ENCODE assay signal across 21 cellular contexts in genomic region chr11:9078113-9079041, GRCh38. TPM values are rescaled to one million over a fixed set of nuclear protein-coding genes. Genes with fewer than 3 reads are reported as not detected.
DNase-seq lines count a peak whose midpoint lies in the region; ATAC-seq, FAIRE-seq and TF ChIP-seq lines count a peak whose summit lies in the region.
"Had no signal": no experiment of that assay in that cellular context is flagged by ENCODE, and none has a peak within 500 bp of the region (broad histone marks: within the 10 kb centered on the region; RNA-seq: fewer than 3 reads in every experiment).

No MANE protein-coding gene starts in this region.

- H2AFZ ChIP-seq in Karpas-422 (ENCODE audit: low read length) (no peak overlapping the region), H1 (ENCODE audit: low read length) (no peak overlapping the region)

- no peaks in the 10 kb centered on the region for H3K79me2 ChIP-seq in Karpas-422 (ENCODE audit: low read length)
- no peaks in the 10 kb centered on the region for H3K79me2 ChIP-seq in H1 (ENCODE audit: control insufficient read depth in 1 of 2, insufficient read depth in 2 of 2, low read length in 2 of 2)

- no peak for TF ChIP-seq EP300 in H1 (IDR thresholded peaks at IDR 0.05; ENCODE audit: borderline replicate concordance in 1 of 2, low read depth in 2 of 2, low read length in 2 of 2)

- no peaks in the 10 kb centered on the region for H3K9me2 ChIP-seq in Karpas-422 (replicated peaks; ENCODE audit: insufficient read depth, low read length)

- H3K18ac ChIP-seq in H1 (ENCODE audit: extremely low read depth, low read length), result no peak overlapping the region

- TF ChIP-seq CTCF in BJ (IDR thresholded peaks at IDR 0.05; ENCODE audit: insufficient read depth, low read depth, low read length) (peak; percentile 13; the same call in 1 of the 2 replicates), H1 (IDR thresholded peaks at IDR 0.05; ENCODE audit: control extremely low read depth in 1 of 3, insufficient read depth in 1 of 3, low read depth in 1 of 3, low read length in 3 of 3) (peak; percentile 46 to 62 (median 54)), thyroid gland (IDR thresholded peaks at IDR 0.05) (no peak)

- no peak overlapping the region for H2BK15ac ChIP-seq in H1 (ENCODE audit: low read length)

- WGBS in H1 (ENCODE audit: extremely low coverage in 1 of 2, insufficient coverage in 1 of 2, insufficient read length in 1 of 2, insufficient replicate concordance in 2 of 2, low coverage in 1 of 2, low lambda C conversion rate in 2 of 2, missing lambda C conversion rate in 1 of 2), 2 experiments, result 80% methylated on average over 5 of the region's 5 CpGs; no CpG with 5 or more reads in 1 of the 2 experiments
- 87% methylated on average over 5 of the region's 5 CpGs for WGBS in thyroid gland, 2 donors

- no peak overlapping the region for H2BK120ac ChIP-seq in H1 (replicated peaks; ENCODE audit: low read depth, low read length)

- H3K4me1 ChIP-seq in Karpas-422 (ENCODE audit: low read length) (no peaks in the 10 kb centered on the region), H1 (replicated peaks in 1 of 4; ENCODE audit: control insufficient read depth in 3 of 4, insufficient read depth in 4 of 4, low read length in 3 of 4) (no peaks in the 10 kb centered on the region; a peak in 1 of 7 replicates), thyroid gland (no peaks in the 10 kb centered on the region)

- H2BK20ac ChIP-seq in H1 (ENCODE audit: low read length), result no peak overlapping the region

- H4K91ac ChIP-seq in H1 (replicated peaks; ENCODE audit: insufficient read length, low read length), result no peak overlapping the region

- intact Hi-C loops in left colon (cut with DNase I, micrococcal nuclease), result no loop called here
- intact Hi-C loops in thyroid gland (cut with DNase I), result no loop called here

- no peak overlapping the region for H4K8ac ChIP-seq in H1 (ENCODE audit: extremely low read depth, insufficient read depth, low read length)

- DNase-seq in BJ (ENCODE audit: low read depth) (no peak), Karpas-422 (peak; percentile 53), H1 (ENCODE audit: low read depth in 1 of 2, low spot score in 2 of 2) (peak in 1 of 2 experiments; percentile 46), left colon (no peak), thyroid gland (no peak)
- no peak for DNase-seq in activated T-cell treated with anti-CD3 and anti-CD28 coated beads, Interleukin-2, amount 50 U/mL, for 1 hour
- DNase-seq: activated naive CD4-positive, alpha-beta T cell; activated T-cell treated with anti-CD3 and anti-CD28 coated beads for 4 hours; effector CD8-positive, alpha-beta T cell; GF-D8; heart left ventricle; islet precursor cell; mammary epithelial cell; naive thymus-derived CD8-positive, alpha-beta T cell; NCI-H1417 treated with DMSO at 0.1 percent for 48 hours; NCI-H526 treated with DMSO at 0.1 percent for 48 hours; stimulated activated CD4-positive, alpha-beta T cell treated with anti-CD3 and anti-CD28 coated beads, Interleukin-4, amount 100 ng/mL, for 24 hours had no signal

- no peak overlapping the region for H2BK5ac ChIP-seq in H1 (ENCODE audit: low read depth, low read length)

- H3K4me2 ChIP-seq in Karpas-422 (ENCODE audit: low read depth, low read length, poor library complexity, severe bottlenecking), result no peak overlapping the region
- no peak overlapping the region for H3K4me2 ChIP-seq in H1 (ENCODE audit: insufficient read depth in 1 of 2, low read depth in 2 of 2, low read length in 2 of 2)

- CTCF ChIA-PET in BJ (lab: Yijun Ruan, JAX) (interaction anchor here (1.2 to 2.2 kb wide), 3 partner anchors 11 to 59 kb away, joined by 3 to 10 read pairs (median 3); no protein-coding TSS in a partner anchor), H1 (lab: Charles Lee; ENCODE audit: partially characterized antibody) (interaction anchor here (0.6 to 14.0 kb wide), 12 partner anchors 10 to 116 kb away, joined by 3 to 177 read pairs (median 4); partner anchors contain the start of gene SCUBE2)

- H3K4ac ChIP-seq in H1 (replicated peaks; ENCODE audit: insufficient read length, low read depth, low read length), result no peak overlapping the region

- H4K5ac ChIP-seq in H1 (ENCODE audit: insufficient read length, low read depth, low read length), result no peak overlapping the region

- no peak overlapping the region for H3K56ac ChIP-seq in H1 (replicated peaks; ENCODE audit: insufficient read length, low read depth, low read length)

- H3K27me3 ChIP-seq in BJ (ENCODE audit: control insufficient read depth, insufficient read depth, low read length) (no peaks in the 10 kb centered on the region), Karpas-422 (ENCODE audit: low read length) (0 out of 2 replicates have a peak, but pooled peaks cover 2% of the 10 kb centered on the region), H1 (replicated peaks in 1 of 4; ENCODE audit: control insufficient read depth in 3 of 4, extremely low read depth in 1 of 4, insufficient read depth in 3 of 4, low read length in 3 of 4) (no peaks in the 10 kb centered on the region), thyroid gland (no peaks in the 10 kb centered on the region)
- H3K27me3 ChIP-seq: heart left ventricle had no signal

- no peak overlapping the region for H3K23ac ChIP-seq in H1 (ENCODE audit: insufficient read length)

- no peaks in the 10 kb centered on the region for H4K20me1 ChIP-seq in Karpas-422 (ENCODE audit: insufficient read depth, low read depth, low read length)
- H4K20me1 ChIP-seq in H1 (replicated peaks in 1 of 2; ENCODE audit: control insufficient read depth in 1 of 2, insufficient read depth in 2 of 2, low read length in 2 of 2), result no peaks in the 10 kb centered on the region

- H3K23me2 ChIP-seq in H1 (ENCODE audit: low read depth, low read length), result no peaks in the 10 kb centered on the region

- H3K79me1 ChIP-seq in H1 (ENCODE audit: low read depth, low read length), result no peaks in the 10 kb centered on the region

- H3K27ac ChIP-seq in Karpas-422 (ENCODE audit: low read length) (no peak overlapping the region), H1 (ENCODE audit: low read depth, low read length) (no peak overlapping the region), thyroid gland (no peak overlapping the region)
- H3K27ac ChIP-seq: heart left ventricle had no signal

- H3K9me3 ChIP-seq in Karpas-422 (ENCODE audit: low read length), result no peaks in the 10 kb centered on the region
- H3K9me3 ChIP-seq in H1 (ENCODE audit: insufficient read depth in 2 of 2, low read depth in 1 of 2, low read length in 1 of 2), result no peaks in the 10 kb centered on the region
- no peaks in the 10 kb centered on the region for H3K9me3 ChIP-seq in thyroid gland
- H3K9me3 ChIP-seq: heart left ventricle had no signal

- peak; percentile 67 for ATAC-seq in left colon
- ATAC-seq in GM21619 (IDR thresholded peaks at IDR 0.05; ENCODE audit: unreplicated experiment), result no peak
- ATAC-seq in GM18511 (IDR thresholded peaks at IDR 0.05; ENCODE audit: unreplicated experiment), result no peak
- ATAC-seq: naive thymus-derived CD8-positive, alpha-beta T cell had no signal

- peak; percentile 26 to 52; a peak in 3 of 4 replicates for TF ChIP-seq RAD21 in H1 (IDR thresholded peaks at IDR 0.05 in 1 of 2, conservative IDR thresholded peaks at IDR 0.05 in 1 of 2; ENCODE audit: low read depth in 2 of 2, low read length in 2 of 2)

- H2AK5ac ChIP-seq in H1 (ENCODE audit: low read depth, low read length), result no peak overlapping the region

- no peak overlapping the region for H2BK12ac ChIP-seq in H1 (ENCODE audit: low read depth, low read length)

- H3K4me3 ChIP-seq in BJ (ENCODE audit: low read depth, low read length) (no peak overlapping the region), Karpas-422 (ENCODE audit: low read length) (no peak overlapping the region), H1 (ENCODE audit: extremely low read depth in 1 of 4, insufficient read depth in 2 of 4, low read depth in 3 of 4, low read length in 4 of 4) (no peak overlapping the region), thyroid gland (replicated peaks in 1 of 3) (no peak overlapping the region)
- H3K4me3 ChIP-seq: heart left ventricle had no signal

- FAIRE-seq in H1 (lab: Jason Lieb, UNC), result no peak
- FAIRE-seq: GM12891 had no signal

- POLR2A ChIA-PET in BJ (lab: Charles Lee), result no interaction called here
- POLR2A ChIA-PET in H1 (lab: Charles Lee; ENCODE audit: partially characterized antibody), result no interaction called here

- TF ChIP-seq POLR2A in H1 (IDR thresholded peaks at IDR 0.05; ENCODE audit: control extremely low read depth in 1 of 2, low read depth in 2 of 2, low read length in 2 of 2) (no peak), thyroid gland (IDR thresholded peaks at IDR 0.05) (no peak)

- H3K9ac ChIP-seq in Karpas-422 (ENCODE audit: low read length), result no peak overlapping the region
- H3K9ac ChIP-seq in H1 (replicated peaks in 1 of 4; ENCODE audit: extremely low read depth in 1 of 4, low read depth in 3 of 4, low read length in 3 of 4), result no peak overlapping the region

- H3K36me3 ChIP-seq in BJ (ENCODE audit: control insufficient read depth, insufficient read depth, low read length) (no peaks in the 10 kb centered on the region), Karpas-422 (ENCODE audit: insufficient read depth, low read length) (no peaks in the 10 kb centered on the region), H1 (ENCODE audit: control insufficient read depth in 2 of 4, insufficient read depth in 4 of 4, low read length in 3 of 4) (no peaks in the 10 kb centered on the region), thyroid gland (no peaks in the 10 kb centered on the region)
- H3K36me3 ChIP-seq: heart left ventricle had no signal

- no peak overlapping the region for H3K14ac ChIP-seq in H1 (ENCODE audit: insufficient read length)

TF ChIP-seq in H1, 55 proteins besides CTCF, POLR2A, EP300 and RAD21 (continues in another document):
- TF ChIP-seq CHD1 (IDR thresholded peaks at IDR 0.05; ENCODE audit: low read depth, low read length), result no peak
- no peak for TF ChIP-seq SRF (IDR thresholded peaks at IDR 0.05; ENCODE audit: low read depth, low read length)
- no peak for TF ChIP-seq EZH2 (IDR thresholded peaks at IDR 0.05; ENCODE audit: low read depth, low read length, severe bottlenecking)
- no peak for TF ChIP-seq KDM4A (IDR thresholded peaks at IDR 0.05; ENCODE audit: low read depth, low read length, severe bottlenecking)

RNA-seq across cellular contexts. Expression of gene SCUBE2, which starts 13.0 kb away (rescaled TPM):
- polyA plus RNA-seq in BJ (2011; rRNA removed), result 1.4 and 2.0 TPM in 2 replicates
- 2.5 and 2.7 TPM in 2 replicates for polyA minus RNA-seq in BJ (2011; rRNA and poly(A)+ RNA removed)
- 6.8 TPM in 1 of 2 replicates, not detected in the other for total RNA-seq in Karpas-422 (2014; rRNA removed; shearing (Covaris generic); ENCODE audit: low replicate concordance)
- 0.42 and 1.2 TPM in 2 replicates for total RNA-seq in H1 (2021; fragmentation: NEBNext Ultra II Directional; extraction: Animal tissue kit (Norgen Biotek cat#: 25700))
- 0.29 and 1.1 TPM in 2 replicates for polyA plus RNA-seq in H1 (2011; rRNA removed)
- polyA plus RNA-seq in H1 (2011; cell fraction: cytosol; rRNA removed), result 0.63 TPM
- polyA plus RNA-seq in H1 (2011; cell fraction: nucleus; rRNA removed), result 0.90 TPM
- polyA plus RNA-seq in H1 (2012, experiment 1 of 2), result 1.1 to 2.0 TPM (median 1.8 TPM) in 4 replicates
- polyA plus RNA-seq in H1 (2012, experiment 2 of 2), result 0.26 TPM
- polyA plus RNA-seq in H1 (2013, experiment 1 of 2), result 0.61 TPM
- polyA plus RNA-seq in H1 (2013, experiment 2 of 2), result 0.31 TPM
- polyA minus RNA-seq in H1 (2011; rRNA and poly(A)+ RNA removed), result 0.50 and 2.0 TPM in 2 replicates
- polyA minus RNA-seq in H1 (2011; cell fraction: cytosol; rRNA and poly(A)+ RNA removed), result not detected
- 0.20 TPM for polyA minus RNA-seq in H1 (2011; cell fraction: nucleus; rRNA and poly(A)+ RNA removed)
- 1 to 10 TPM; 8.3 TPM for total RNA-seq in left colon
- total RNA-seq in thyroid gland, result 1 to 10 TPM; 1.2 to 4.9 (median 3.1) TPM
- total RNA-seq: HT-29 had no signal
- polyA plus RNA-seq: naive thymus-derived CD8-positive, alpha-beta T cell had no signal

Comparison
In these comparisons a context has a peak if more than half of its experiments do, and no peak if none do; other contexts are left out.
1. CTCF ChIP-seq: peak in BJ (single experiment) and H1 (3 of 3); none in thyroid gland (0 of 6).